9 cellular contexts compared by ENCODE assay signal in genomic region chrX:153582896-153583295, GRCh38. TPM values are rescaled to one million over a fixed set of nuclear protein-coding genes. Genes with fewer than 3 reads are reported as not detected.
DNase-seq lines count a peak whose midpoint lies in the region; ATAC-seq and TF ChIP-seq lines count a peak whose summit lies in the region.
"Had no signal": no experiment of that assay in that cellular context is flagged by ENCODE, and none has a peak within 500 bp of the region (broad histone marks: within the 10 kb centered on the region; RNA-seq: fewer than 3 reads in every experiment).

No MANE protein-coding gene starts in this region.

- ATAC-seq in HG03060 (IDR thresholded peaks at IDR 0.05; ENCODE audit: low read depth, unreplicated experiment), result peak; percentile 87
- ATAC-seq in naive thymus-derived CD8-positive, alpha-beta T cell, result peak; percentile 100

- H3K27me3 Mint-ChIP-seq in naive thymus-derived CD8-positive, alpha-beta T cell, result no peaks in the 10 kb centered on the region

- TF ChIP-seq EP300 in sigmoid colon (IDR thresholded peaks at IDR 0.05), result no peak

- intact Hi-C loops in sigmoid colon (cut with DNase I), result no loop called here

- peak overlapping the region; percentile 45 to 94 (median 82) for H3K27ac Mint-ChIP-seq in naive thymus-derived CD8-positive, alpha-beta T cell

- H3K4me3 Mint-ChIP-seq in naive thymus-derived CD8-positive, alpha-beta T cell, result peak overlapping the region; percentile 63 to 79 (median 70)

- DNase-seq in NCI-H146 (lab: John Stamatoyannopoulos, UW) (peak; percentile 20), NCI-H146 treated with DMSO at 0.1 percent for 48 hours (lab: John Stamatoyannopoulos, UW; ENCODE audit: unreplicated experiment) (no peak), SJCRH30 (peak; percentile 71 to 75), sigmoid colon (no peak), coronary artery (ENCODE audit: low spot score) (no peak)
- DNase-seq in activated effector memory CD4-positive, alpha-beta T cell treated with anti-CD3 and anti-CD28 coated beads, Interleukin-2, amount 50 U/mL, for 16 hours, result peak; percentile 84
- peak; percentile 43 to 81 (median 62) for DNase-seq in naive thymus-derived CD8-positive, alpha-beta T cell

- H3K9me3 Mint-ChIP-seq in naive thymus-derived CD8-positive, alpha-beta T cell, result no peaks in the 10 kb centered on the region

- H3K4me3 ChIP-seq in SJCRH30 (no peak overlapping the region), sigmoid colon (no peak overlapping the region), coronary artery (no peak overlapping the region)

- 6 to 26% methylated on average over 13 of the region's 13 CpGs for WGBS in sigmoid colon, 2 donors

- POLR2A ChIA-PET in naive thymus-derived CD8-positive, alpha-beta T cell (lab: Charles Lee), result interaction anchor here (0.5 to 2.4 kb wide), 5 partner anchors 12 to 22 kb away, joined by 3 to 8 read pairs (median 4); partner anchors contain the start of gene CCNQ

- no peak for TF ChIP-seq POLR2A in sigmoid colon (IDR thresholded peaks at IDR 0.05)

- peaks cover 9 to 35% (median 29%) of the 10 kb centered on the region in 4 donors for H3K4me1 Mint-ChIP-seq in naive thymus-derived CD8-positive, alpha-beta T cell

- H3K36me3 ChIP-seq in SJCRH30, result no peaks in the 10 kb centered on the region
- peaks cover 0 to 17% (median under 1%) of the 10 kb centered on the region in 4 donors for H3K36me3 ChIP-seq in sigmoid colon

- no peaks in the 10 kb centered on the region for H3K4me1 ChIP-seq in SJCRH30
- no peaks in the 10 kb centered on the region for H3K4me1 ChIP-seq in sigmoid colon

- H3K9me3 ChIP-seq in SJCRH30 (replicated peaks) (no peaks in the 10 kb centered on the region), sigmoid colon (no peaks in the 10 kb centered on the region)

- TF ChIP-seq CTCF in sigmoid colon (IDR thresholded peaks at IDR 0.05), result no peak
- no peak for TF ChIP-seq CTCF in coronary artery (IDR thresholded peaks at IDR 0.05)

- H3K36me3 Mint-ChIP-seq in naive thymus-derived CD8-positive, alpha-beta T cell, result peaks cover 0 to 19% (median 0%) of the 10 kb centered on the region in 3 donors

- no peak overlapping the region for H3K27ac ChIP-seq in SJCRH30
- H3K27ac ChIP-seq in sigmoid colon, result no peak overlapping the region
- H3K27ac ChIP-seq in coronary artery, result no peak overlapping the region
- H3K27ac ChIP-seq: 22Rv1 had no signal

- no peaks in the 10 kb centered on the region for H3K27me3 ChIP-seq in SJCRH30
- H3K27me3 ChIP-seq in sigmoid colon, result no peaks in the 10 kb centered on the region

RNA-seq across cellular contexts. Expression of gene CCNQ, which starts 16.0 kb away (rescaled TPM):
- 27.0 and 32.5 TPM in 2 replicates for total RNA-seq in SJCRH30 (2014; rRNA removed; shearing (Covaris generic))
- total RNA-seq in naive thymus-derived CD8-positive, alpha-beta T cell, result 10 to 100 TPM; 25.3 to 27.3 TPM
- polyA plus RNA-seq in naive thymus-derived CD8-positive, alpha-beta T cell, result 10 to 100 TPM; 28.7 to 37.6 (median 33.8) TPM
- 10 to 100 TPM; 31.8 to 49.0 (median 39.9) TPM for total RNA-seq in sigmoid colon
- 10 to 100 TPM; 36.7 to 40.8 (median 37.9) TPM for polyA plus RNA-seq in sigmoid colon

Comparison
In these comparisons a context has a peak if more than half of its experiments do, and no peak if none do; other contexts are left out.
1. DNase-seq: peak in NCI-H146 (single experiment), SJCRH30 (2 of 2), activated effector memory CD4-positive, alpha-beta T cell treated with anti-CD3 and anti-CD28 coated beads, Interleukin-2, amount 50 U/mL, for 16 hours (single experiment) and naive thymus-derived CD8-positive, alpha-beta T cell (10 of 10); none in NCI-H146 treated with DMSO at 0.1 percent for 48 hours (single experiment), sigmoid colon (single experiment) and coronary artery (single experiment).